ENCODE assay signal across 8 cellular contexts in genomic region chr7:77536413-77537135, GRCh38. TPM values are rescaled to one million over a fixed set of nuclear protein-coding genes. Genes with fewer than 3 reads are reported as not detected.
DNase-seq lines count a peak whose midpoint lies in the region; ATAC-seq and TF ChIP-seq lines count a peak whose summit lies in the region.

No MANE protein-coding gene starts in this region.

- H3K9me3 Mint-ChIP-seq in T-cell (no peaks in the 10 kb centered on the region), progenitor cell of endocrine pancreas (ENCODE audit: low read depth) (no peaks in the 10 kb centered on the region)

- H3K36me3 ChIP-seq in left ventricle myocardium inferior (no peaks in the 10 kb centered on the region), upper lobe of right lung (no peaks in the 10 kb centered on the region)

- H3K4me1 ChIP-seq in left ventricle myocardium inferior (peaks cover 49% of the 10 kb centered on the region), upper lobe of right lung (peaks cover 20% of the 10 kb centered on the region)

- TF ChIP-seq CTCF in left ventricle myocardium inferior (IDR thresholded peaks at IDR 0.05; ENCODE audit: borderline replicate concordance) (no peak), progenitor cell of endocrine pancreas (IDR thresholded peaks at IDR 0.05; ENCODE audit: unreplicated experiment) (no peak), upper lobe of right lung (IDR thresholded peaks at IDR 0.05) (no peak)

- DNase-seq in NCI-H146 treated with DMSO at 0.1 percent for 48 hours (lab: John Stamatoyannopoulos, UW; ENCODE audit: unreplicated experiment) (peak; percentile 88), T-cell (peak; percentile 91 to 99 (median 96)), amniotic stem cell (lab: John Stamatoyannopoulos, UW) (peak; percentile 93), left ventricle myocardium inferior (peak; percentile 99), progenitor cell of endocrine pancreas (ENCODE audit: low spot score, unreplicated experiment) (peak; percentile 94), upper lobe of right lung (peak; percentile 100)

- H3K4me3 ChIP-seq in left ventricle myocardium inferior (peak overlapping the region; percentile 100), upper lobe of right lung (peak overlapping the region; percentile 97)

- CTCF ChIA-PET in T-cell (lab: Charles Lee) = interaction anchor here (0.5 to 1.2 kb wide), 5 partner anchors 184 to 1634 kb away, joined by 3 to 6 read pairs (median 5); partner anchors contain the start of gene TMEM60 (in 1 of the 2)

- H3K4me3 Mint-ChIP-seq in T-cell (peak overlapping the region; percentile 91 to 96 (median 94)), progenitor cell of endocrine pancreas (ENCODE audit: low read depth) (peak overlapping the region; percentile 96)

- ATAC-seq in GM18499 (IDR thresholded peaks at IDR 0.05; ENCODE audit: insufficient read depth, unreplicated experiment) (peak; percentile 87), HG02885 (IDR thresholded peaks at IDR 0.05; ENCODE audit: poor library complexity, unreplicated experiment) (peak; percentile 93), T-cell (replicated peaks in 1 of 4) (peak; percentile 89 to 93 (median 90)), upper lobe of right lung (peak; percentile 94)

- POLR2A ChIA-PET in T-cell (lab: Charles Lee) = interaction anchor here (0.7 to 1.0 kb wide), 2 partner anchors 9 to 41 kb away, joined by 3 to 4 read pairs; no protein-coding TSS in a partner anchor

- no peaks in the 10 kb centered on the region for H3K9me3 ChIP-seq in left ventricle myocardium inferior (replicated peaks)
- no peaks in the 10 kb centered on the region for H3K9me3 ChIP-seq in upper lobe of right lung

- H3K27ac Mint-ChIP-seq in T-cell (peak overlapping the region; percentile 88 to 94), progenitor cell of endocrine pancreas (peak overlapping the region; percentile 98)

- peak overlapping the region; percentile 100 for H3K27ac ChIP-seq in left ventricle myocardium inferior (replicated peaks)
- H3K27ac ChIP-seq in upper lobe of right lung = peak overlapping the region; percentile 89

- H3K27me3 ChIP-seq in left ventricle myocardium inferior (ENCODE audit: low read depth) (no peaks in the 10 kb centered on the region), upper lobe of right lung (no peaks in the 10 kb centered on the region)

- H3K27me3 Mint-ChIP-seq in T-cell (no peaks in the 10 kb centered on the region), progenitor cell of endocrine pancreas (no peaks in the 10 kb centered on the region)

- no peaks in the 10 kb centered on the region for H3K36me3 Mint-ChIP-seq in T-cell
- H3K36me3 Mint-ChIP-seq in progenitor cell of endocrine pancreas (ENCODE audit: insufficient read depth) = peaks cover 3% of the 10 kb centered on the region

- H3K4me1 Mint-ChIP-seq in T-cell = peaks cover 16 to 31% (median 25%) of the 10 kb centered on the region in 3 donors
- H3K4me1 Mint-ChIP-seq in progenitor cell of endocrine pancreas (ENCODE audit: low read depth) = peaks cover 24% of the 10 kb centered on the region

- intact Hi-C loops in left ventricle myocardium inferior (cut with micrococcal nuclease) (no loop called here), upper lobe of right lung (cut with DNase I) (no loop called here)

RNA-seq across cellular contexts. Expression of gene PTPN12, which starts 0.5 kb away (rescaled TPM):
- 10 to 100 TPM; 20.0 to 25.0 (median 21.4) TPM for total RNA-seq in T-cell
- total RNA-seq in left ventricle myocardium inferior = 52.2 TPM
- total RNA-seq in progenitor cell of endocrine pancreas = 131 and 140 TPM in 2 replicates
- 149 TPM for total RNA-seq in upper lobe of right lung

Comparison
In these comparisons a context has a peak if more than half of its experiments do, and no peak if none do; other contexts are left out.
1. Peak in every context shown above with its lines: DNase-seq, ATAC-seq, H3K4me3 ChIP-seq and H3K27ac ChIP-seq.